ENCODE assay signal across 1 cellular context in genomic region chr11:58133329-58134076, GRCh38.
TF ChIP-seq lines count a peak whose summit lies in the region.

No MANE protein-coding gene starts in this region.

TF ChIP-seq in GM12878, 131 proteins besides CTCF, POLR2A, EP300 and RAD21:
- no peak for TF ChIP-seq TCF12 (IDR thresholded peaks at IDR 0.05; ENCODE audit: low read depth, low read length)
- TF ChIP-seq ESRRA (IDR thresholded peaks at IDR 0.05; ENCODE audit: low read length), result no peak
- TF ChIP-seq CREB1 (IDR thresholded peaks at IDR 0.05; ENCODE audit: low read depth), result no peak
- TF ChIP-seq RUNX3 (IDR thresholded peaks at IDR 0.05; ENCODE audit: low read length), result no peak
- no peak for TF ChIP-seq BCLAF1 (IDR thresholded peaks at IDR 0.05)
- no peak for TF ChIP-seq BRCA1 (IDR thresholded peaks at IDR 0.05; ENCODE audit: low read depth, low read length)
